Comparison of ENCODE assay signal across 23 cellular contexts in the genomic region with DNA sequence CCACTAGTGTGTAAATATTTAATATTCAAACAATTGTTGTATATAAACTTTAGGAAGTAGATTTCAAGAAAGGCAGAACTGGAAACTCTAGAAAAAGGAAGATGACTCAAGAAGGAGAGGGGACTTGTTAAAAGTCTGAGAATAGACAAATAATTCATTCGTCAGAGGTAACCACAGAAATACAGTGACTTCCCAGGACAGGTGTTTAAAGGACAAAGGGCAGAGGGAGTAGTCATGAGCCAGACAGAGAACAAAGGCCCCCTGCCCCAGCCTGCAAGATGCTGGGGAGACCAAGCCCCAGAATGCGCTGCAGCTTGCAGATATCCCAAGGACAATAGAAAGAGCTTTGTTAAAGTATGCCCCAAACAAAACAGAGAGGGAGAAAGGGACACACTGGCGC.
A peak's percentile ranks its signal among the peaks of the same experiment; 100 is the strongest.
DNase-seq lines count a peak whose midpoint lies in the region; ATAC-seq, FAIRE-seq and TF ChIP-seq lines count a peak whose summit lies in the region.
"Had no signal": no experiment of that assay in that cellular context is flagged by ENCODE, and none has a peak within 500 bp of the region (broad histone marks: within the 10 kb centered on the region; RNA-seq: fewer than 3 reads in every experiment).

No MANE protein-coding gene starts in this region.

- no peaks in the 10 kb centered on the region for H3K9me3 Mint-ChIP-seq in activated T-cell treated with anti-CD3 and anti-CD28 coated beads, Interleukin-2, amount 50 U/mL, for 4 hours
- H3K9me3 Mint-ChIP-seq in activated T-cell treated with anti-CD3 and anti-CD28 coated beads, Interleukin-2, amount 50 U/mL, for 72 hours: no peaks in the 10 kb centered on the region
- H3K9me3 Mint-ChIP-seq: activated CD4-positive, alpha-beta memory T cell treated with anti-CD3 and anti-CD28 coated beads for 36 hours; activated naive CD4-positive, alpha-beta T cell treated with anti-CD3 and anti-CD28 coated beads, Interleukin-2, amount 50 U/mL, for 72 hours; naive thymus-derived CD4-positive, alpha-beta T cell had no signal

- intact Hi-C loops in HepG2 (cut with micrococcal nuclease; ENCODE audit: unreplicated experiment) (no loop called here), right lobe of liver (cut with DNase I) (no loop called here), PC-3 (cut with micrococcal nuclease) (loop anchor here (2.0 kb wide), 1 partner anchor 540 kb away; no protein-coding TSS in a partner anchor)

- H3K27me3 ChIP-seq in HepG2 (ENCODE audit: control insufficient read depth in 1 of 2, insufficient read depth in 2 of 2, low read length in 2 of 2) (peaks cover 0 to 14% of the 10 kb centered on the region in 2 experiments; a peak in 2 of 5 replicates), right lobe of liver (no peaks in the 10 kb centered on the region), PC-3 (ENCODE audit: low read length) (no peaks in the 10 kb centered on the region)
- H3K27me3 ChIP-seq: upper lobe of left lung had no signal

- no peak for TF ChIP-seq RAD21 in HepG2 (CRISPR knock-in tag; IDR thresholded peaks at IDR 0.05)

- TF ChIP-seq CTCF in HepG2 (CRISPR knock-in tag; IDR thresholded peaks at IDR 0.05): no peak
- no peak for TF ChIP-seq CTCF in right lobe of liver (IDR thresholded peaks at IDR 0.05)
- no peak for TF ChIP-seq CTCF in PC-3 (conservative IDR thresholded peaks at IDR 0.05; ENCODE audit: low read depth, low read length)

- H3K9me3 ChIP-seq in HepG2 (ENCODE audit: low read length): no peaks in the 10 kb centered on the region
- no peaks in the 10 kb centered on the region for H3K9me3 ChIP-seq in right lobe of liver
- H3K9me3 ChIP-seq in PC-3 (ENCODE audit: low read length): no peaks in the 10 kb centered on the region
- H3K9me3 ChIP-seq: A549, esophagus squamous epithelium, upper lobe of left lung had no signal

- peaks cover 6% of the 10 kb centered on the region for H3K4me1 Mint-ChIP-seq in activated T-cell treated with anti-CD3 and anti-CD28 coated beads, Interleukin-2, amount 50 U/mL, for 4 hours (ENCODE audit: low read depth)
- peaks cover 21% of the 10 kb centered on the region for H3K4me1 Mint-ChIP-seq in activated T-cell treated with anti-CD3 and anti-CD28 coated beads, Interleukin-2, amount 50 U/mL, for 72 hours (ENCODE audit: low read depth)

- H3F3A ChIP-seq in PC-3 (ENCODE audit: low read length, unreplicated experiment): peaks cover 5% of the 10 kb centered on the region

- in situ Hi-C loops in HepG2 (cut with HindIII; ENCODE audit: extremely low pct_ligation_motif_present, low pct_unique_long_range_greater_than_20kb): no loop called here

- H3K36me3 Mint-ChIP-seq in activated T-cell treated with anti-CD3 and anti-CD28 coated beads, Interleukin-2, amount 50 U/mL, for 4 hours (ENCODE audit: insufficient read depth): no peaks in the 10 kb centered on the region
- H3K36me3 Mint-ChIP-seq in activated T-cell treated with anti-CD3 and anti-CD28 coated beads, Interleukin-2, amount 50 U/mL, for 72 hours (ENCODE audit: insufficient read depth in 2 of 2): no peaks in the 10 kb centered on the region
- H3K36me3 Mint-ChIP-seq: activated CD4-positive, alpha-beta memory T cell treated with anti-CD3 and anti-CD28 coated beads for 36 hours; activated naive CD4-positive, alpha-beta T cell treated with anti-CD3 and anti-CD28 coated beads, Interleukin-2, amount 50 U/mL, for 72 hours; naive thymus-derived CD4-positive, alpha-beta T cell had no signal

- BruUV-seq in HepG2 (replicated peaks; lab: Mats Ljungman, UMichigan) (no TSS peak), PC-3 (replicated peaks; lab: Mats Ljungman, UMichigan) (no TSS peak)

- no peak for TF ChIP-seq EP300 in HepG2 (IDR thresholded peaks at IDR 0.05; ENCODE audit: low read depth in 2 of 2, low read length in 2 of 2)
- TF ChIP-seq EP300 in HepG2 (CRISPR knock-in tag; IDR thresholded peaks at IDR 0.05; ENCODE audit: borderline replicate concordance): no peak

- H4K20me1 ChIP-seq in HepG2 (ENCODE audit: insufficient read depth, low read length): no peaks in the 10 kb centered on the region
- no peaks in the 10 kb centered on the region for H4K20me1 ChIP-seq in PC-3 (ENCODE audit: low read length)

- H3K4me1 ChIP-seq in HepG2 (ENCODE audit: insufficient read depth, low read length) (peaks cover 24% of the 10 kb centered on the region), right lobe of liver (no peaks in the 10 kb centered on the region), PC-3 (ENCODE audit: insufficient read depth, low read length) (peaks cover 31% of the 10 kb centered on the region)
- H3K4me1 ChIP-seq: upper lobe of left lung had no signal

- H3K9ac ChIP-seq in HepG2 (ENCODE audit: insufficient read depth, low read depth, low read length) (no peak overlapping the region), PC-3 (ENCODE audit: low read length) (peak overlapping the region; percentile 56)

- peak; percentile 54; the same call in 2 of the 3 replicates for ATAC-seq in HepG2
- ATAC-seq in right lobe of liver: no peak
- ATAC-seq in PC-3: peak; percentile 85
- ATAC-seq in activated T-cell treated with anti-CD3 and anti-CD28 coated beads, Interleukin-2, amount 50 U/mL, for 4 hours: no peak
- no peak for ATAC-seq in activated T-cell treated with anti-CD3 and anti-CD28 coated beads, Interleukin-2, amount 50 U/mL, for 72 hours (replicated peaks in 1 of 2)
- ATAC-seq: A549; activated naive CD4-positive, alpha-beta T cell treated with anti-CD3 and anti-CD28 coated beads, Interleukin-2, amount 50 U/mL, for 72 hours; naive thymus-derived CD4-positive, alpha-beta T cell had no signal

- DNase-seq in HepG2 (ENCODE audit: low spot score): no peak
- DNase-seq in right lobe of liver: no peak
- DNase-seq in PC-3: peak; percentile 88
- DNase-seq in iPS-NIHi11 (ENCODE audit: low spot score): peak; percentile 48
- no peak for DNase-seq in activated T-cell treated with anti-CD3 and anti-CD28 coated beads, Interleukin-2, amount 50 U/mL, for 4 hours
- DNase-seq in activated T-cell treated with anti-CD3 and anti-CD28 coated beads, Interleukin-2, amount 50 U/mL, for 72 hours: no peak
- DNase-seq in SW 1271 (lab: John Stamatoyannopoulos, UW): no peak
- no peak for DNase-seq in activated CD4-positive, alpha-beta T cell treated with anti-CD3 and anti-CD28 coated beads, Interleukin-2, amount 50 U/mL, for 1 hour
- DNase-seq: activated CD4-positive, alpha-beta memory T cell treated with anti-CD3 and anti-CD28 coated beads for 36 hours; activated T-cell treated with anti-CD3 and anti-CD28 coated beads, Interleukin-2, amount 50 U/mL, for 48 hours; dermis blood vessel endothelial cell; DMS153; esophagus squamous epithelium; naive thymus-derived CD4-positive, alpha-beta T cell; NCI-H2029 treated with DMSO at 0.1 percent for 48 hours; NCI-H526 treated with DMSO at 0.1 percent for 48 hours; stimulated activated naive CD4-positive, alpha-beta T cell; T-helper 1 cell; upper lobe of left lung had no signal

- H3K27ac ChIP-seq in HepG2 (ENCODE audit: extremely low read length, insufficient read depth, low read length): no peak overlapping the region
- H3K27ac ChIP-seq in right lobe of liver: no peak overlapping the region
- H3K27ac ChIP-seq in PC-3 (ENCODE audit: low read length): peak overlapping the region; percentile 86
- H3K27ac ChIP-seq: A549, C4-2B, upper lobe of left lung had no signal

- POLR2A ChIA-PET in HepG2 (lab: Yijun Ruan, JAX) (no interaction called here), PC-3 (lab: Charles Lee; ENCODE audit: unreplicated experiment) (no interaction called here)

- H3K4me2 ChIP-seq in HepG2 (ENCODE audit: low read depth, low read length) (peak overlapping the region; percentile 31), PC-3 (ENCODE audit: low read length) (peak overlapping the region; percentile 75)
- H3K4me2 ChIP-seq: A549 had no signal

- H3K4me3 ChIP-seq in HepG2 (replicated peaks in 1 of 3; ENCODE audit: insufficient read depth in 1 of 3, low read depth in 2 of 3, low read length in 3 of 3) (no peak overlapping the region), right lobe of liver (no peak overlapping the region), PC-3 (ENCODE audit: low read length) (no peak overlapping the region)
- H3K4me3 ChIP-seq: A549, esophagus squamous epithelium, upper lobe of left lung had no signal

- no peak overlapping the region for H3K4me3 Mint-ChIP-seq in activated T-cell treated with anti-CD3 and anti-CD28 coated beads, Interleukin-2, amount 50 U/mL, for 4 hours
- no peak overlapping the region for H3K4me3 Mint-ChIP-seq in activated T-cell treated with anti-CD3 and anti-CD28 coated beads, Interleukin-2, amount 50 U/mL, for 72 hours
- H3K4me3 Mint-ChIP-seq: activated CD4-positive, alpha-beta memory T cell treated with anti-CD3 and anti-CD28 coated beads for 36 hours had no signal

- H3K79me2 ChIP-seq in HepG2 (ENCODE audit: insufficient read depth, low read length): no peaks in the 10 kb centered on the region
- no peaks in the 10 kb centered on the region for H3K79me2 ChIP-seq in PC-3 (ENCODE audit: low read length)

- H3K9me2 ChIP-seq in PC-3 (replicated peaks; ENCODE audit: low read length): no peaks in the 10 kb centered on the region

- H2AFZ ChIP-seq in HepG2 (ENCODE audit: low read length): no peak overlapping the region
- peak overlapping the region; percentile 41; the same call in 1 of the 2 replicates for H2AFZ ChIP-seq in PC-3 (ENCODE audit: low read length)

- peaks cover 38% of the 10 kb centered on the region for H3K27me3 Mint-ChIP-seq in activated T-cell treated with anti-CD3 and anti-CD28 coated beads, Interleukin-2, amount 50 U/mL, for 4 hours (ENCODE audit: low read depth)
- H3K27me3 Mint-ChIP-seq in activated T-cell treated with anti-CD3 and anti-CD28 coated beads, Interleukin-2, amount 50 U/mL, for 72 hours (ENCODE audit: low read depth): peaks cover 50% of the 10 kb centered on the region

- CTCF ChIA-PET in HepG2 (lab: Yijun Ruan, JAX; ENCODE audit: low intra/inter-chr PET ratio, low total read pairs) (no interaction called here), PC-3 (lab: Charles Lee) (no interaction called here)

- FAIRE-seq in HepG2 (lab: Jason Lieb, UNC): no peak
- FAIRE-seq: islet of Langerhans had no signal

- H3K36me3 ChIP-seq in HepG2 (replicated peaks in 1 of 2; ENCODE audit: control insufficient read depth in 1 of 2, insufficient read depth in 2 of 2, low read length in 2 of 2) (no peaks in the 10 kb centered on the region), right lobe of liver (no peaks in the 10 kb centered on the region), PC-3 (ENCODE audit: low read depth, low read length) (no peaks in the 10 kb centered on the region)
- H3K36me3 ChIP-seq: esophagus squamous epithelium, upper lobe of left lung had no signal

- no peak overlapping the region for H3K27ac Mint-ChIP-seq in activated T-cell treated with anti-CD3 and anti-CD28 coated beads, Interleukin-2, amount 50 U/mL, for 72 hours
- H3K27ac Mint-ChIP-seq: activated CD4-positive, alpha-beta memory T cell treated with anti-CD3 and anti-CD28 coated beads for 36 hours had no signal

- TF ChIP-seq POLR2A in HepG2 (IDR thresholded peaks at IDR 0.05; ENCODE audit: insufficient read depth in 1 of 2, low read depth in 2 of 2, low read length in 2 of 2) (no peak), right lobe of liver (IDR thresholded peaks at IDR 0.05) (no peak)

- WGBS in HepG2 (ENCODE audit: low lambda C conversion rate): 3% methylated on average over 3 of the region's 3 CpGs
- 58% methylated on average over 3 of the region's 3 CpGs for WGBS in right lobe of liver (ENCODE audit: insufficient coverage, low coverage, low lambda C conversion rate, missing lambda C conversion rate)

TF ChIP-seq in HepG2, 621 proteins besides CTCF, POLR2A, EP300 and RAD21 (continues in another document):
- TF ChIP-seq IKZF1 (IDR thresholded peaks at IDR 0.05): no peak

Comparison
In these comparisons a context has a peak if more than half of its experiments do, and no peak if none do; other contexts are left out.
1. ATAC-seq: peak in HepG2 (single experiment) and PC-3 (single experiment); none in right lobe of liver (0 of 4), activated T-cell treated with anti-CD3 and anti-CD28 coated beads, Interleukin-2, amount 50 U/mL, for 4 hours (0 of 2) and activated T-cell treated with anti-CD3 and anti-CD28 coated beads, Interleukin-2, amount 50 U/mL, for 72 hours (0 of 2).
2. DNase-seq: peak in PC-3 (single experiment) and iPS-NIHi11 (single experiment); none in HepG2 (single experiment), right lobe of liver (0 of 3), activated T-cell treated with anti-CD3 and anti-CD28 coated beads, Interleukin-2, amount 50 U/mL, for 4 hours (single experiment), activated T-cell treated with anti-CD3 and anti-CD28 coated beads, Interleukin-2, amount 50 U/mL, for 72 hours (0 of 2), SW 1271 (0 of 2) and activated CD4-positive, alpha-beta T cell treated with anti-CD3 and anti-CD28 coated beads, Interleukin-2, amount 50 U/mL, for 1 hour (single experiment).